Comparison of ENCODE assay signal across 22 cellular contexts in the genomic region with DNA sequence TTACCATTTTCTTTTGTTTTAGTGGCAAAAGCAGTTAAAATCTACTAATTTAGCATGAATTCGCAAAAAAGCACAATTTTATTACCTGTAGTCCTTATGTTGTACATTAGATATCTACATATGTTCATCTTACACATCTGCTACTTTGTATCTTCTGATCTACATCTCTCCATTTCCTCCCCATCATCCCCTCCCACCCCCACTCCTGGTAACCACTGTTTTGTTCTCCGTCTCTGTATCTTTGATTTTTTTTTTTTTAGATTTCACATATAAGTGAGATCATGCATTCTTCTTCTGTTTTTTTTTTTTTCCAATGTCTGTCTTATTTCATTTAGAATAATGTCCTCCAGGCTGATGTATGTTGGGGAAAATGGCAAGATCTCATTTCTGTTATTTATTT.
DNase-seq lines count a peak whose midpoint lies in the region; ATAC-seq and TF ChIP-seq lines count a peak whose summit lies in the region.
"Had no signal": no experiment of that assay in that cellular context is flagged by ENCODE, and none has a peak within 500 bp of the region (broad histone marks: within the 10 kb centered on the region; RNA-seq: fewer than 3 reads in every experiment).

No MANE protein-coding gene starts in this region.

- no peak overlapping the region for H3K4me3 ChIP-seq in naive thymus-derived CD4-positive, alpha-beta T cell (ENCODE audit: low read length)
- H3K4me3 ChIP-seq in uterus: no peak overlapping the region
- H3K4me3 ChIP-seq: cardiac muscle cell, GM12878, PC-9, prostate gland, tibial nerve had no signal

- POLR2A ChIA-PET in activated CD8-positive, alpha-beta T cell treated with anti-CD3 and anti-CD28 coated beads for 36 hours (lab: Charles Lee): interaction anchor here (0.6 kb wide), 1 partner anchor 789 kb away, joined by 3 read pairs; no protein-coding TSS in a partner anchor
- POLR2A ChIA-PET in naive thymus-derived CD4-positive, alpha-beta T cell (lab: Charles Lee): interaction anchor here (0.7 to 1.2 kb wide), 3 partner anchors 13 to 678 kb away, joined by 3 to 4 read pairs (median 3); no protein-coding TSS in a partner anchor

- TF ChIP-seq POLR2A in uterus (IDR thresholded peaks at IDR 0.05): no peak

- H3K4me1 ChIP-seq in naive thymus-derived CD4-positive, alpha-beta T cell (ENCODE audit: control insufficient read depth in 2 of 2, insufficient read depth in 2 of 2, low read length in 2 of 2): peaks cover 27 to 56% of the 10 kb centered on the region in 2 donors
- no peaks in the 10 kb centered on the region for H3K4me1 ChIP-seq in uterus
- H3K4me1 ChIP-seq: prostate gland, tibial nerve had no signal

- H3K36me3 ChIP-seq in KOPT-K1 (ENCODE audit: insufficient read depth, low read length) (no peaks in the 10 kb centered on the region), uterus (no peaks in the 10 kb centered on the region)
- H3K36me3 ChIP-seq in naive thymus-derived CD4-positive, alpha-beta T cell (ENCODE audit: control insufficient read depth in 2 of 3, insufficient read depth in 3 of 3, low read length in 3 of 3): no peaks in the 10 kb centered on the region
- H3K36me3 ChIP-seq: cardiac muscle cell, prostate gland, tibial nerve had no signal

- H3K4me1 Mint-ChIP-seq in activated T-cell treated with anti-CD3 and anti-CD28 coated beads, Interleukin-2, amount 50 U/mL, for 4 hours (ENCODE audit: low read depth): peaks cover 60% of the 10 kb centered on the region
- H3K4me1 Mint-ChIP-seq in activated CD8-positive, alpha-beta T cell treated with anti-CD3 and anti-CD28 coated beads for 36 hours (ENCODE audit: low read depth): peaks cover 46% of the 10 kb centered on the region
- H3K4me1 Mint-ChIP-seq in naive thymus-derived CD4-positive, alpha-beta T cell: peaks cover 43 to 68% (median 66%) of the 10 kb centered on the region in 7 donors
- no peaks in the 10 kb centered on the region for H3K4me1 Mint-ChIP-seq in osteocyte (ENCODE audit: unreplicated experiment)

- ATAC-seq in activated T-cell treated with anti-CD3 and anti-CD28 coated beads, Interleukin-2, amount 50 U/mL, for 4 hours: no peak
- ATAC-seq in activated CD8-positive, alpha-beta T cell treated with anti-CD3 and anti-CD28 coated beads for 36 hours: no peak
- peak; percentile 81 for ATAC-seq in naive thymus-derived CD4-positive, alpha-beta T cell
- no peak for ATAC-seq in HG02852 (IDR thresholded peaks at IDR 0.05; ENCODE audit: unreplicated experiment)
- ATAC-seq: GM12878; stimulated activated naive CD8-positive, alpha-beta T cell treated with anti-CD3 and anti-CD28 coated beads, Interleukin-15, amount 100 ng/mL, for 72 hours had no signal

- peaks cover 10% of the 10 kb centered on the region for H3K9me3 Mint-ChIP-seq in activated T-cell treated with anti-CD3 and anti-CD28 coated beads, Interleukin-2, amount 50 U/mL, for 4 hours
- peaks cover 5% of the 10 kb centered on the region for H3K9me3 Mint-ChIP-seq in activated CD8-positive, alpha-beta T cell treated with anti-CD3 and anti-CD28 coated beads for 36 hours
- peaks cover 0 to 1% (median 0%) of the 10 kb centered on the region in 11 donors for H3K9me3 Mint-ChIP-seq in naive thymus-derived CD4-positive, alpha-beta T cell
- peaks cover 66% of the 10 kb centered on the region for H3K9me3 Mint-ChIP-seq in osteocyte (ENCODE audit: unreplicated experiment)

- no peak overlapping the region for H3K27ac Mint-ChIP-seq in activated CD8-positive, alpha-beta T cell treated with anti-CD3 and anti-CD28 coated beads for 36 hours
- peak overlapping the region; percentile 36 to 97 (median 76) for H3K27ac Mint-ChIP-seq in naive thymus-derived CD4-positive, alpha-beta T cell
- no peak overlapping the region for H3K27ac Mint-ChIP-seq in osteocyte (ENCODE audit: unreplicated experiment)
- H3K27ac Mint-ChIP-seq: stimulated activated naive CD8-positive, alpha-beta T cell treated with anti-CD3 and anti-CD28 coated beads, Interleukin-15, amount 100 ng/mL, for 72 hours had no signal

- H3K27me3 Mint-ChIP-seq in activated T-cell treated with anti-CD3 and anti-CD28 coated beads, Interleukin-2, amount 50 U/mL, for 4 hours (ENCODE audit: low read depth): no peaks in the 10 kb centered on the region
- no peaks in the 10 kb centered on the region for H3K27me3 Mint-ChIP-seq in activated CD8-positive, alpha-beta T cell treated with anti-CD3 and anti-CD28 coated beads for 36 hours
- no peaks in the 10 kb centered on the region for H3K27me3 Mint-ChIP-seq in naive thymus-derived CD4-positive, alpha-beta T cell
- H3K27me3 Mint-ChIP-seq in osteocyte (ENCODE audit: unreplicated experiment): no peaks in the 10 kb centered on the region
- H3K27me3 Mint-ChIP-seq: stimulated activated naive CD8-positive, alpha-beta T cell treated with anti-CD3 and anti-CD28 coated beads, Interleukin-15, amount 100 ng/mL, for 72 hours had no signal

- no peak for TF ChIP-seq CTCF in activated CD8-positive, alpha-beta T cell treated with anti-CD3 and anti-CD28 coated beads for 36 hours (IDR thresholded peaks at IDR 0.05)
- no peak for TF ChIP-seq CTCF in uterus (IDR thresholded peaks at IDR 0.05)
- no peak for TF ChIP-seq CTCF in osteocyte (IDR thresholded peaks at IDR 0.05)

- no peaks in the 10 kb centered on the region for H3K27me3 ChIP-seq in naive thymus-derived CD4-positive, alpha-beta T cell (ENCODE audit: control insufficient read depth in 2 of 2, insufficient read depth in 2 of 2, low read length in 2 of 2)
- no peaks in the 10 kb centered on the region for H3K27me3 ChIP-seq in uterus
- H3K27me3 ChIP-seq: cardiac muscle cell, tibial nerve had no signal

- peak; percentile 43 for DNase-seq in activated T-cell treated with anti-CD3 and anti-CD28 coated beads, Interleukin-2, amount 50 U/mL, for 4 hours
- DNase-seq in activated T-cell treated with anti-CD3 and anti-CD28 coated beads, Interleukin-2, amount 50 U/mL, for 1 hour: no peak
- DNase-seq in activated CD8-positive, alpha-beta T cell treated with anti-CD3 and anti-CD28 coated beads for 36 hours: peak; percentile 52
- DNase-seq in naive thymus-derived CD4-positive, alpha-beta T cell: peak in 7 of 9 donors; percentile 59 to 82 (median 73)
- DNase-seq in uterus: no peak
- DNase-seq in osteocyte (ENCODE audit: extremely low spot score, unreplicated experiment): no peak
- DNase-seq: DMS53; foreskin fibroblast; MM.1S; NCI-H1694; NCI-H226; PC-9; SIG-M5; stimulated activated CD4-positive, alpha-beta T cell treated with anti-CD3 and anti-CD28 coated beads, Interleukin-1b, Interleukin-23, amount 100 ng/mL, for 48 hours; stimulated activated naive CD8-positive, alpha-beta T cell treated with anti-CD3 and anti-CD28 coated beads, Interleukin-15, amount 100 ng/mL, for 72 hours had no signal

- CTCF ChIA-PET in activated CD8-positive, alpha-beta T cell treated with anti-CD3 and anti-CD28 coated beads for 36 hours (lab: Charles Lee): no interaction called here
- CTCF ChIA-PET in naive thymus-derived CD4-positive, alpha-beta T cell (lab: Charles Lee): interaction anchor here (0.7 kb wide), 1 partner anchor 134 kb away, joined by 3 read pairs; no protein-coding TSS in a partner anchor

- peak overlapping the region; percentile 95 for H3K27ac ChIP-seq in KOPT-K1 (ENCODE audit: low read depth, low read length, poor library complexity, severe bottlenecking)
- H3K27ac ChIP-seq in naive thymus-derived CD4-positive, alpha-beta T cell (ENCODE audit: low read depth, low read length): peak overlapping the region; percentile 54
- H3K27ac ChIP-seq in uterus: no peak overlapping the region
- H3K27ac ChIP-seq: C4-2B, cardiac muscle cell, PC-9, prostate gland, tibial nerve had no signal

- intact Hi-C loops in activated CD8-positive, alpha-beta T cell treated with anti-CD3 and anti-CD28 coated beads for 36 hours (cut with micrococcal nuclease): no loop called here
- intact Hi-C loops in naive thymus-derived CD4-positive, alpha-beta T cell (cut with micrococcal nuclease): loop anchor here (1.0 to 10.0 kb wide), 11 partner anchors 11 to 1553 kb away; partner anchors contain the start of gene BCL11B (in 2 of the 2)
- intact Hi-C loops in uterus (cut with DNase I; ENCODE audit: low total_unique reads): no loop called here

- no peak overlapping the region for H3K4me3 Mint-ChIP-seq in activated T-cell treated with anti-CD3 and anti-CD28 coated beads, Interleukin-2, amount 50 U/mL, for 4 hours
- no peak overlapping the region for H3K4me3 Mint-ChIP-seq in activated CD8-positive, alpha-beta T cell treated with anti-CD3 and anti-CD28 coated beads for 36 hours
- peak overlapping the region in 8 of 10 donors; percentile 7 to 65 (median 26) for H3K4me3 Mint-ChIP-seq in naive thymus-derived CD4-positive, alpha-beta T cell
- no peak overlapping the region for H3K4me3 Mint-ChIP-seq in osteocyte (ENCODE audit: unreplicated experiment)

- H3K9me3 ChIP-seq in KOPT-K1 (ENCODE audit: insufficient read depth, low read length, poor library complexity, severe bottlenecking): peaks cover 10% of the 10 kb centered on the region
- H3K9me3 ChIP-seq in naive thymus-derived CD4-positive, alpha-beta T cell (ENCODE audit: control insufficient read depth in 2 of 3, low read length in 3 of 3): no peaks in the 10 kb centered on the region
- no peaks in the 10 kb centered on the region for H3K9me3 ChIP-seq in uterus
- H3K9me3 ChIP-seq: prostate gland had no signal

- no peaks in the 10 kb centered on the region for H3K36me3 Mint-ChIP-seq in activated T-cell treated with anti-CD3 and anti-CD28 coated beads, Interleukin-2, amount 50 U/mL, for 4 hours (ENCODE audit: insufficient read depth)
- H3K36me3 Mint-ChIP-seq in activated CD8-positive, alpha-beta T cell treated with anti-CD3 and anti-CD28 coated beads for 36 hours (ENCODE audit: low read depth): no peaks in the 10 kb centered on the region
- H3K36me3 Mint-ChIP-seq in naive thymus-derived CD4-positive, alpha-beta T cell: peaks cover 0 to 8% (median 0%) of the 10 kb centered on the region in 5 donors
- H3K36me3 Mint-ChIP-seq in osteocyte (ENCODE audit: unreplicated experiment): no peaks in the 10 kb centered on the region

Comparison
In these comparisons a context has a peak if more than half of its experiments do, and no peak if none do; other contexts are left out.
1. DNase-seq: peak in activated T-cell treated with anti-CD3 and anti-CD28 coated beads, Interleukin-2, amount 50 U/mL, for 4 hours (single experiment), activated CD8-positive, alpha-beta T cell treated with anti-CD3 and anti-CD28 coated beads for 36 hours (single experiment) and naive thymus-derived CD4-positive, alpha-beta T cell (7 of 9); none in activated T-cell treated with anti-CD3 and anti-CD28 coated beads, Interleukin-2, amount 50 U/mL, for 1 hour (single experiment), uterus (0 of 2) and osteocyte (single experiment).
2. H3K4me3 Mint-ChIP-seq: peak in naive thymus-derived CD4-positive, alpha-beta T cell (8 of 10); none in activated T-cell treated with anti-CD3 and anti-CD28 coated beads, Interleukin-2, amount 50 U/mL, for 4 hours (single experiment), activated CD8-positive, alpha-beta T cell treated with anti-CD3 and anti-CD28 coated beads for 36 hours (single experiment) and osteocyte (single experiment).
3. H3K27ac ChIP-seq: peak in KOPT-K1 (single experiment) and naive thymus-derived CD4-positive, alpha-beta T cell (single experiment); none in uterus (0 of 2).
4. H3K27ac Mint-ChIP-seq: peak in naive thymus-derived CD4-positive, alpha-beta T cell (9 of 9); none in activated CD8-positive, alpha-beta T cell treated with anti-CD3 and anti-CD28 coated beads for 36 hours (single experiment) and osteocyte (single experiment).
5. intact Hi-C loops: an anchor here in naive thymus-derived CD4-positive, alpha-beta T cell (1.0 to 10.0 kb wide); none called in activated CD8-positive, alpha-beta T cell treated with anti-CD3 and anti-CD28 coated beads for 36 hours and uterus.